ENCODE assay signal across 1 cellular context in the genomic region with DNA sequence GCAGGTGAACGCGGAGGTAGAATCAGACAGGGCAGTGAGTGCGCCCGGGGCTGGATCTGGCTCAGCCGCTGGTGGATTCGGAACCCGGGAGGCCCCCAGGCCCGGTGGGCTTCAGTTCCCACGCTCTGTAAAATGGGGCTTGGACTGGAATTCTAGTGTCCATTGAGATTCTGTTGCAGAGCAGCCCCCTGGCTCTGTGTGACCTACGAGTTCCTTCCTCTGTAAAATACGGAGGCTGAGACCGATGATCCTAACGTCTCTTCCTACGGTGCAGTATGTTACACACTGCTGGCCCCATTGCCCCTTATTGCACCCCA.
TF ChIP-seq lines count a peak whose summit lies in the region.

No MANE protein-coding gene starts in this region.

TF ChIP-seq in GM12878, 131 proteins besides CTCF, POLR2A, EP300 and RAD21:
- TF ChIP-seq SPI1 (IDR thresholded peaks at IDR 0.05; ENCODE audit: borderline replicate concordance, insufficient read depth, low read depth, low read length): 0 out of 2 replicates have a peak, but pooled peaks have one; percentile 4
- TF ChIP-seq FOXK2 (IDR thresholded peaks at IDR 0.05): no peak
